ENCODE assay signal across 34 cellular contexts in the genomic region with DNA sequence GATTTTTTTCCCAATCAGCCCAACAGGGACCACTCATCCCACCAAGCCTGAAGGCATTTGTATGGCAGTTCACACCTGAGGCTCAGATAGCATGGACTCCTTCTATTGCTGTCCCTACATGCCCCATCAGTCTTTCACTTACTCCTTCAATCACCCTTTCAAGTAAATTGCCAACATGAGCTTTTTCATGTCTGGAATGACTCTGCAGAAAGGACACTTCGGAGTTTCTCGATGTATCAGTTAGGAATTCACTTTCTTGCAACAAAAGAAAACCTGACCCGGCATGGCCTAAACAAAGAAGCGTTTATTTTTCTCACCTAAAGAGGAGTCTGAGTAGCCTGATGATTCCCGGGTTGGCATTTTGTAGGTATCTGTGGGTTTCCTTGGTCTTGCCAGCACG. TPM values are rescaled to one million over a fixed set of nuclear protein-coding genes. Genes with fewer than 3 reads are reported as not detected.
"Had no signal": no experiment of that assay in that cellular context is flagged by ENCODE, and none has a peak within 500 bp of the region (broad histone marks: within the 10 kb centered on the region; RNA-seq: fewer than 3 reads in every experiment).

No MANE protein-coding gene starts in this region.

- H3K4me1 Mint-ChIP-seq: activated CD4-positive, alpha-beta T cell treated with anti-CD3 and anti-CD28 coated beads for 36 hours; activated CD4-positive, alpha-beta T cell treated with anti-CD3 and anti-CD28 coated beads, Interleukin-2, amount 10 ng/mL, durations not matched to agents 24 days and 14 days; activated naive CD4-positive, alpha-beta T cell treated with anti-CD3 and anti-CD28 coated beads, Interleukin-2, amount 10 ng/mL, durations not matched to agents 7 days and 5 days; activated naive CD8-positive, alpha-beta T cell treated with anti-CD3 and anti-CD28 coated beads, Interleukin-2, amount 10 ng/mL, durations not matched to agents 7 days and 5 days; brain; central memory CD8-positive, alpha-beta T cell; T-helper 17 cell had no signal

- H3K36me3 Mint-ChIP-seq: activated CD4-positive, alpha-beta memory T cell treated with anti-CD3 and anti-CD28 coated beads for 36 hours; activated naive CD4-positive, alpha-beta T cell treated with anti-CD3 and anti-CD28 coated beads, Interleukin-2, amount 10 ng/mL, durations not matched to agents 7 days and 5 days; activated naive CD4-positive, alpha-beta T cell treated with anti-CD3 and anti-CD28 coated beads, Interleukin-2, amount 50 U/mL, for 72 hours; activated naive CD8-positive, alpha-beta T cell treated with anti-CD3 and anti-CD28 coated beads, Interleukin-2, amount 10 ng/mL, durations not matched to agents 7 days and 5 days; brain had no signal

- H3K27ac Mint-ChIP-seq: activated CD4-positive, alpha-beta memory T cell treated with anti-CD3 and anti-CD28 coated beads for 36 hours; activated CD4-positive, alpha-beta T cell treated with anti-CD3 and anti-CD28 coated beads for 36 hours; activated CD4-positive, alpha-beta T cell treated with anti-CD3 and anti-CD28 coated beads, Interleukin-2, amount 10 ng/mL, durations not matched to agents 24 days and 14 days; activated CD8-positive, alpha-beta T cell treated with anti-CD3 and anti-CD28 coated beads, Interleukin-2, amount 10 ng/mL, durations not matched to agents 7 days and 5 days; activated naive CD4-positive, alpha-beta T cell treated with anti-CD3 and anti-CD28 coated beads, Interleukin-2, amount 10 ng/mL, durations not matched to agents 7 days and 5 days; activated naive CD4-positive, alpha-beta T cell treated with anti-CD3 and anti-CD28 coated beads, Interleukin-2, amount 50 U/mL, for 72 hours; activated naive CD8-positive, alpha-beta T cell treated with anti-CD3 and anti-CD28 coated beads, Interleukin-2, amount 10 ng/mL, durations not matched to agents 7 days and 5 days; activated T-cell treated with anti-CD3 and anti-CD28 coated beads, Interleukin-2, amount 50 U/mL, for 24 hours; activated T-cell treated with anti-CD3 and anti-CD28 coated beads, Interleukin-2, amount 50 U/mL, for 72 hours; brain; dendritic cell treated with granulocyte-macrophage colony-stimulating factor and Interleukin-4, amounts not matched to agents 40 ng/mL and 50 ng/mL, for 4 days; effector memory CD8-positive, alpha-beta T cell; T-helper 17 cell; T-helper 2 cell treated with Interferon-gamma antibody and Interleukin-4, amounts not matched to agents 5 μg/mL and 100 μg/mL, for 36 hours had no signal

- H3K4me3 ChIP-seq: ascending aorta, breast epithelium, coronary artery, dorsolateral prefrontal cortex, esophagus muscularis mucosa, gastrocnemius medialis, heart left ventricle had no signal

- H3K4me3 Mint-ChIP-seq: activated CD4-positive, alpha-beta memory T cell treated with anti-CD3 and anti-CD28 coated beads for 36 hours; activated CD4-positive, alpha-beta T cell treated with anti-CD3 and anti-CD28 coated beads for 36 hours; activated CD4-positive, alpha-beta T cell treated with anti-CD3 and anti-CD28 coated beads, Interleukin-2, amount 10 ng/mL, durations not matched to agents 24 days and 14 days; activated CD8-positive, alpha-beta T cell treated with anti-CD3 and anti-CD28 coated beads, Interleukin-2, amount 10 ng/mL, durations not matched to agents 7 days and 5 days; activated naive CD4-positive, alpha-beta T cell treated with anti-CD3 and anti-CD28 coated beads, Interleukin-2, amount 10 ng/mL, durations not matched to agents 7 days and 5 days; activated naive CD8-positive, alpha-beta T cell treated with anti-CD3 and anti-CD28 coated beads, Interleukin-2, amount 10 ng/mL, durations not matched to agents 7 days and 5 days; activated T-cell treated with anti-CD3 and anti-CD28 coated beads, Interleukin-2, amount 50 U/mL, for 24 hours; activated T-cell treated with anti-CD3 and anti-CD28 coated beads, Interleukin-2, amount 50 U/mL, for 72 hours; brain; central memory CD8-positive, alpha-beta T cell; dendritic cell treated with granulocyte-macrophage colony-stimulating factor and Interleukin-4, amounts not matched to agents 40 ng/mL and 50 ng/mL, for 4 days; effector memory CD8-positive, alpha-beta T cell; T-helper 17 cell; T-helper 2 cell treated with Interferon-gamma antibody and Interleukin-4, amounts not matched to agents 5 μg/mL and 100 μg/mL, for 36 hours had no signal

- H3K27me3 Mint-ChIP-seq: brain; dendritic cell treated with granulocyte-macrophage colony-stimulating factor and Interleukin-4, amounts not matched to agents 40 ng/mL and 50 ng/mL, for 4 days had no signal

- H3K9me3 ChIP-seq: ascending aorta, breast epithelium, esophagus muscularis mucosa, gastrocnemius medialis, heart left ventricle had no signal

- H3K4me1 ChIP-seq: ascending aorta, breast epithelium, esophagus muscularis mucosa, foreskin keratinocyte, gastrocnemius medialis, heart left ventricle had no signal

- DNase-seq: activated CD4-positive, alpha-beta memory T cell treated with anti-CD3 and anti-CD28 coated beads for 36 hours; activated CD4-positive, alpha-beta T cell treated with anti-CD3 and anti-CD28 coated beads for 36 hours; activated CD4-positive, alpha-beta T cell treated with anti-CD3 and anti-CD28 coated beads, Interleukin-2, amount 10 ng/mL, durations not matched to agents 24 days and 14 days; activated CD4-positive, CD25-positive, alpha-beta regulatory T cell; activated CD4-positive, CD25-positive, alpha-beta regulatory T cell treated with anti-CD3 and anti-CD28 coated beads, Interleukin-2, amount 50 U/mL, for 72 hours; activated CD8-positive, alpha-beta memory T cell treated with anti-CD3 and anti-CD28 coated beads, Interleukin-2, amount 50 U/mL, for 48 hours; activated CD8-positive, alpha-beta T cell treated with anti-CD3 and anti-CD28 coated beads, Interleukin-2, amount 10 ng/mL, durations not matched to agents 7 days and 5 days; activated gamma-delta T cell; activated naive CD4-positive, alpha-beta T cell; activated naive CD4-positive, alpha-beta T cell treated with anti-CD3 and anti-CD28 coated beads, Interleukin-2, amount 10 ng/mL, durations not matched to agents 7 days and 5 days; activated naive CD8-positive, alpha-beta T cell treated with anti-CD3 and anti-CD28 coated beads, Interleukin-2, amount 10 ng/mL, durations not matched to agents 7 days and 5 days; activated T-cell treated with anti-CD3 and anti-CD28 coated beads for 4 hours; activated T-cell treated with anti-CD3 and anti-CD28 coated beads, Interleukin-2, amount 50 U/mL, for 24 hours; activated T-cell treated with anti-CD3 and anti-CD28 coated beads, Interleukin-2, amount 50 U/mL, for 72 hours; dorsolateral prefrontal cortex; effector memory CD8-positive, alpha-beta T cell; erythroblast; foreskin keratinocyte; gastrocnemius medialis; glutamatergic neuron; heart left ventricle; T-helper 1 cell; T-helper 17 cell had no signal

- H3K36me3 ChIP-seq: ascending aorta, breast epithelium, esophagus muscularis mucosa, gastrocnemius medialis, heart left ventricle had no signal

- H3K9me3 Mint-ChIP-seq: activated CD4-positive, alpha-beta memory T cell treated with anti-CD3 and anti-CD28 coated beads for 36 hours; activated CD4-positive, alpha-beta T cell treated with anti-CD3 and anti-CD28 coated beads, Interleukin-2, amount 10 ng/mL, durations not matched to agents 24 days and 14 days; activated naive CD4-positive, alpha-beta T cell treated with anti-CD3 and anti-CD28 coated beads, Interleukin-2, amount 10 ng/mL, durations not matched to agents 7 days and 5 days; activated naive CD4-positive, alpha-beta T cell treated with anti-CD3 and anti-CD28 coated beads, Interleukin-2, amount 50 U/mL, for 72 hours; activated naive CD8-positive, alpha-beta T cell treated with anti-CD3 and anti-CD28 coated beads, Interleukin-2, amount 10 ng/mL, durations not matched to agents 7 days and 5 days; activated T-cell treated with anti-CD3 and anti-CD28 coated beads, Interleukin-2, amount 50 U/mL, for 24 hours; activated T-cell treated with anti-CD3 and anti-CD28 coated beads, Interleukin-2, amount 50 U/mL, for 72 hours; central memory CD8-positive, alpha-beta T cell; dendritic cell treated with granulocyte-macrophage colony-stimulating factor and Interleukin-4, amounts not matched to agents 40 ng/mL and 50 ng/mL, for 4 days; effector memory CD8-positive, alpha-beta T cell; T-helper 2 cell treated with Interferon-gamma antibody and Interleukin-4, amounts not matched to agents 5 μg/mL and 100 μg/mL, for 36 hours had no signal

- H3K27me3 ChIP-seq: ascending aorta, breast epithelium, dorsolateral prefrontal cortex, esophagus muscularis mucosa, foreskin keratinocyte, gastrocnemius medialis, heart left ventricle had no signal

- ATAC-seq: activated CD4-positive, alpha-beta T cell treated with anti-CD3 and anti-CD28 coated beads for 36 hours; activated CD8-positive, alpha-beta T cell treated with anti-CD3 and anti-CD28 coated beads, Interleukin-2, amount 10 ng/mL, durations not matched to agents 7 days and 5 days; activated naive CD4-positive, alpha-beta T cell treated with anti-CD3 and anti-CD28 coated beads, Interleukin-2, amount 50 U/mL, for 72 hours; activated T-cell treated with anti-CD3 and anti-CD28 coated beads, Interleukin-2, amount 50 U/mL, for 72 hours; effector memory CD8-positive, alpha-beta T cell; foreskin keratinocyte; gastrocnemius medialis; heart left ventricle; T-helper 17 cell had no signal

- H3K27ac ChIP-seq: ascending aorta, breast epithelium, coronary artery, dorsolateral prefrontal cortex, esophagus muscularis mucosa, foreskin keratinocyte, gastrocnemius medialis, heart left ventricle had no signal

RNA-seq across cellular contexts. Expression of a gene that starts 38.6 kb away (rescaled TPM):
- total RNA-seq: activated CD4-positive, alpha-beta memory T cell treated with anti-CD3 and anti-CD28 coated beads for 36 hours; activated CD4-positive, alpha-beta T cell treated with anti-CD3 and anti-CD28 coated beads for 36 hours; activated CD4-positive, alpha-beta T cell treated with anti-CD3 and anti-CD28 coated beads, Interleukin-2, amount 10 ng/mL, durations not matched to agents 24 days and 14 days; activated CD8-positive, alpha-beta memory T cell treated with anti-CD3 and anti-CD28 coated beads for 36 hours; activated CD8-positive, alpha-beta T cell treated with anti-CD3 and anti-CD28 coated beads, Interleukin-2, amount 10 ng/mL, durations not matched to agents 7 days and 5 days; activated naive CD4-positive, alpha-beta T cell treated with anti-CD3 and anti-CD28 coated beads, Interleukin-2, amount 50 U/mL, for 72 hours; activated naive CD8-positive, alpha-beta T cell treated with anti-CD3 and anti-CD28 coated beads, Interleukin-2, amount 10 ng/mL, durations not matched to agents 7 days and 5 days; activated T-cell treated with anti-CD3 and anti-CD28 coated beads, Interleukin-2, amount 50 U/mL, for 72 hours; cardiac septum; esophagus muscularis mucosa; foreskin keratinocyte; gastrocnemius medialis; heart left ventricle; T-helper 17 cell had no signal
- polyA plus RNA-seq: foreskin keratinocyte, heart left ventricle had no signal
